In the genomic region with DNA sequence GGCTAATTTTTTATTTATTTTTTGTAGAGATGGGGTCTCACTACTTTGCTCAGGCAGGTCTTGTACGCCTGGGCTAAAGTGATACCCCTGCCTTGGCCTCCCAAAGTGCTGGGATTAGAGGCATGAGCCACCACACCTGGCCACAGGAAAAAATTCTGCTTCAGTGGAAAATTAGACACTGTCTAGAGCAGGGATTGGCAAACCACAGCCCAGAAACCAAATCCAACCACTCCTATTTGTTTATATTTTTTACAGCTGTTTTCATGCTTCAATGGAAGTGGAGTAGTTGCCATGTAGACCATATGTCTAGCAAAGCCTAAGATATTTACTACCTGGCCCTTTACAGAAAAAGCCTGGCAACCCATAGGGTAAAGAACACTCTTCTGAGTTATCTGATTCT, we compare ENCODE assay signal across 14 cellular contexts.
"Had no signal": no experiment of that assay in that cellular context is flagged by ENCODE, and none has a peak within 500 bp of the region (broad histone marks: within the 10 kb centered on the region; RNA-seq: fewer than 3 reads in every experiment).

No MANE protein-coding gene starts in this region.

- H3K27ac ChIP-seq: brain microvascular endothelial cell, thoracic aorta, upper lobe of right lung had no signal

- H3K4me1 ChIP-seq: upper lobe of right lung had no signal

- H3K36me3 ChIP-seq: brain microvascular endothelial cell, thoracic aorta, upper lobe of right lung had no signal

- H3K4me3 ChIP-seq: thoracic aorta, upper lobe of right lung had no signal

- H3K27me3 ChIP-seq: brain microvascular endothelial cell, upper lobe of right lung had no signal

- ATAC-seq: natural killer cell treated with Interleukin-12 subunit alpha and Interleukin-12 subunit beta and Interleukin-15 and Interleukin-18, amount 100 ng/mL, for 72 hours; stimulated activated effector memory CD8-positive, alpha-beta T cell treated with anti-CD3 and anti-CD28 coated beads, Interleukin-12 subunit alpha, Interleukin-12 subunit beta, amount 100 ng/mL, for 72 hours; upper lobe of right lung had no signal

- H3K9me3 ChIP-seq: thoracic aorta, upper lobe of right lung had no signal

- FAIRE-seq: endothelial cell of umbilical vein had no signal

- DNase-seq: activated CD4-positive, CD25-positive, alpha-beta regulatory T cell treated with anti-CD3 and anti-CD28 coated beads, Interleukin-2, amount 50 U/mL, for 72 hours; activated naive CD4-positive, alpha-beta T cell; activated naive CD8-positive, alpha-beta T cell treated with anti-CD3 and anti-CD28 coated beads, Interleukin-2, amount 10 ng/mL, durations not matched to agents 7 days and 5 days; anterior cingulate cortex; brain microvascular endothelial cell; effector CD8-positive, alpha-beta T cell; foreskin fibroblast; mesendoderm; retina; upper lobe of right lung had no signal
